In genomic region chr2:9467687-9468086, GRCh38 we compare ENCODE assay signal across 18 cellular contexts. TPM values are rescaled to one million over a fixed set of nuclear protein-coding genes. Genes with fewer than 3 reads are reported as not detected.
DNase-seq lines count a peak whose midpoint lies in the region; ATAC-seq and TF ChIP-seq lines count a peak whose summit lies in the region.
"Had no signal": no experiment of that assay in that cellular context is flagged by ENCODE, and none has a peak within 500 bp of the region (broad histone marks: within the 10 kb centered on the region; RNA-seq: fewer than 3 reads in every experiment).

No MANE protein-coding gene starts in this region.

- H3K9me3 ChIP-seq in upper lobe of right lung = no peaks in the 10 kb centered on the region
- no peaks in the 10 kb centered on the region for H3K9me3 ChIP-seq in esophagus squamous epithelium
- H3K9me3 ChIP-seq: BE2C had no signal

- intact Hi-C loops in upper lobe of right lung (cut with DNase I) (no loop called here), esophagus squamous epithelium (cut with DNase I) (no loop called here)

- no peaks in the 10 kb centered on the region for H3K4me1 ChIP-seq in upper lobe of right lung
- H3K4me1 ChIP-seq in esophagus squamous epithelium = peaks cover 0 to 8% (median 0%) of the 10 kb centered on the region in 3 donors
- H3K4me1 ChIP-seq: BE2C had no signal

- no peaks in the 10 kb centered on the region for H3K9me3 Mint-ChIP-seq in activated CD8-positive, alpha-beta memory T cell treated with anti-CD3 and anti-CD28 coated beads, Interleukin-2, amount 10 ng/mL, durations not matched to agents 7 days and 5 days (ENCODE audit: low read depth)
- H3K9me3 Mint-ChIP-seq in stimulated activated effector memory CD8-positive, alpha-beta T cell treated with anti-CD3 and anti-CD28 coated beads, Interleukin-12 subunit alpha, Interleukin-12 subunit beta, amount 100 ng/mL, for 72 hours = no peaks in the 10 kb centered on the region
- H3K9me3 Mint-ChIP-seq: CD4-positive, alpha-beta memory T cell had no signal

- CTCF ChIA-PET in activated CD8-positive, alpha-beta memory T cell treated with anti-CD3 and anti-CD28 coated beads, Interleukin-2, amount 10 ng/mL, durations not matched to agents 7 days and 5 days (lab: Charles Lee) = no interaction called here

- H3K27ac ChIP-seq in upper lobe of right lung (no peak overlapping the region), esophagus squamous epithelium (no peak overlapping the region)

- H3K4me3 Mint-ChIP-seq in activated CD8-positive, alpha-beta memory T cell treated with anti-CD3 and anti-CD28 coated beads, Interleukin-2, amount 10 ng/mL, durations not matched to agents 7 days and 5 days = no peak overlapping the region
- no peak overlapping the region for H3K4me3 Mint-ChIP-seq in stimulated activated effector memory CD8-positive, alpha-beta T cell treated with anti-CD3 and anti-CD28 coated beads, Interleukin-12 subunit alpha, Interleukin-12 subunit beta, amount 100 ng/mL, for 72 hours
- H3K4me3 Mint-ChIP-seq: CD4-positive, alpha-beta memory T cell had no signal

- H3K36me3 ChIP-seq in upper lobe of right lung = peaks cover 20% of the 10 kb centered on the region
- H3K36me3 ChIP-seq in esophagus squamous epithelium = peaks cover 0 to 84% (median 0%) of the 10 kb centered on the region in 3 donors

- no peaks in the 10 kb centered on the region for H3K27me3 Mint-ChIP-seq in activated CD8-positive, alpha-beta memory T cell treated with anti-CD3 and anti-CD28 coated beads, Interleukin-2, amount 10 ng/mL, durations not matched to agents 7 days and 5 days
- H3K27me3 Mint-ChIP-seq: CD4-positive, alpha-beta memory T cell had no signal

- H3K4me3 ChIP-seq in upper lobe of right lung (no peak overlapping the region), esophagus squamous epithelium (no peak overlapping the region)

- no peak overlapping the region for H3K27ac Mint-ChIP-seq in activated CD8-positive, alpha-beta memory T cell treated with anti-CD3 and anti-CD28 coated beads, Interleukin-2, amount 10 ng/mL, durations not matched to agents 7 days and 5 days
- no peak overlapping the region for H3K27ac Mint-ChIP-seq in stimulated activated effector memory CD8-positive, alpha-beta T cell treated with anti-CD3 and anti-CD28 coated beads, Interleukin-12 subunit alpha, Interleukin-12 subunit beta, amount 100 ng/mL, for 72 hours
- H3K27ac Mint-ChIP-seq: CD4-positive, alpha-beta memory T cell had no signal

- WGBS in esophagus squamous epithelium, 2 donors = 67 to 70% methylated on average over 8 to 10 of the region's 10 CpGs

- H3K36me3 Mint-ChIP-seq in activated CD8-positive, alpha-beta memory T cell treated with anti-CD3 and anti-CD28 coated beads, Interleukin-2, amount 10 ng/mL, durations not matched to agents 7 days and 5 days = peaks cover 29% of the 10 kb centered on the region
- H3K36me3 Mint-ChIP-seq in stimulated activated effector memory CD8-positive, alpha-beta T cell treated with anti-CD3 and anti-CD28 coated beads, Interleukin-12 subunit alpha, Interleukin-12 subunit beta, amount 100 ng/mL, for 72 hours = peaks cover 53% of the 10 kb centered on the region

- DNase-seq in activated CD8-positive, alpha-beta memory T cell treated with anti-CD3 and anti-CD28 coated beads, Interleukin-2, amount 10 ng/mL, durations not matched to agents 7 days and 5 days = peak; percentile 21
- no peak for DNase-seq in activated CD8-positive, alpha-beta memory T cell treated with anti-CD3 and anti-CD28 coated beads, Interleukin-2, amount 50 U/mL, for 48 hours
- DNase-seq in iPS-NIHi11 (ENCODE audit: low spot score) (peak; percentile 65), mucosa of gallbladder (ENCODE audit: low spot score) (peak; percentile 35), upper lobe of right lung (peak; percentile 84), esophagus squamous epithelium (lab: John Stamatoyannopoulos, UW) (no peak)
- no peak for DNase-seq in stimulated activated effector memory CD8-positive, alpha-beta T cell treated with anti-CD3 and anti-CD28 coated beads, Interleukin-12 subunit alpha, Interleukin-12 subunit beta, amount 100 ng/mL, for 72 hours (ENCODE audit: low spot score in 2 of 2)
- DNase-seq: BE2C; CD4-positive, alpha-beta memory T cell; DMS53; KG1; NCI-H1417 treated with DMSO at 0.1 percent for 48 hours; NCI-H187 treated with DMSO at 0.1 percent for 48 hours; NCI-H345; NCI-H526; NK-92 treated with Interleukin-12 subunit alpha and Interleukin-12 subunit beta, amount 100 ng/mL, for 24 hours had no signal

- H3K27me3 ChIP-seq in upper lobe of right lung (no peaks in the 10 kb centered on the region), esophagus squamous epithelium (no peaks in the 10 kb centered on the region)
- H3K27me3 ChIP-seq: BE2C had no signal

- TF ChIP-seq POLR2A in esophagus squamous epithelium (IDR thresholded peaks at IDR 0.05) = no peak

- ATAC-seq in activated CD8-positive, alpha-beta memory T cell treated with anti-CD3 and anti-CD28 coated beads, Interleukin-2, amount 10 ng/mL, durations not matched to agents 7 days and 5 days = no peak
- ATAC-seq in upper lobe of right lung (peak; percentile 95), GM19035 (IDR thresholded peaks at IDR 0.05; ENCODE audit: unreplicated experiment) (no peak)
- no peak for ATAC-seq in stimulated activated effector memory CD8-positive, alpha-beta T cell treated with anti-CD3 and anti-CD28 coated beads, Interleukin-12 subunit alpha, Interleukin-12 subunit beta, amount 100 ng/mL, for 72 hours
- ATAC-seq: Right ventricle myocardium inferior had no signal

- TF ChIP-seq CTCF in upper lobe of right lung (IDR thresholded peaks at IDR 0.05) (no peak), esophagus squamous epithelium (IDR thresholded peaks at IDR 0.05) (no peak)

- peaks cover 13% of the 10 kb centered on the region for H3K4me1 Mint-ChIP-seq in activated CD8-positive, alpha-beta memory T cell treated with anti-CD3 and anti-CD28 coated beads, Interleukin-2, amount 10 ng/mL, durations not matched to agents 7 days and 5 days
- peaks cover 12% of the 10 kb centered on the region for H3K4me1 Mint-ChIP-seq in stimulated activated effector memory CD8-positive, alpha-beta T cell treated with anti-CD3 and anti-CD28 coated beads, Interleukin-12 subunit alpha, Interleukin-12 subunit beta, amount 100 ng/mL, for 72 hours

RNA-seq across cellular contexts. Expression of gene IAH1, which starts 6.7 kb away (rescaled TPM):
- total RNA-seq in activated CD8-positive, alpha-beta memory T cell treated with anti-CD3 and anti-CD28 coated beads, Interleukin-2, amount 10 ng/mL, durations not matched to agents 7 days and 5 days = 10 to 100 TPM; 71.3 to 72.1 TPM
- total RNA-seq in mucosa of gallbladder = 50.2 TPM
- total RNA-seq in upper lobe of right lung = 39.0 TPM
- 10 to 100 TPM in 3 of 4 donors, 1 to 10 TPM in 1; 6.0 to 47.9 (median 25.2) TPM for total RNA-seq in esophagus squamous epithelium

RNA-seq across cellular contexts. Expression of gene CPSF3, which starts 44.2 kb away (rescaled TPM):
- 10 to 100 TPM; 57.9 to 64.6 TPM for total RNA-seq in activated CD8-positive, alpha-beta memory T cell treated with anti-CD3 and anti-CD28 coated beads, Interleukin-2, amount 10 ng/mL, durations not matched to agents 7 days and 5 days
- 24.3 TPM for total RNA-seq in mucosa of gallbladder
- 23.2 TPM for total RNA-seq in upper lobe of right lung
- 10 to 100 TPM; 20.4 to 27.9 (median 24.0) TPM for total RNA-seq in esophagus squamous epithelium

RNA-seq across cellular contexts. Expression of gene ITGB1BP1, which starts 44.4 kb away (rescaled TPM):
- total RNA-seq in activated CD8-positive, alpha-beta memory T cell treated with anti-CD3 and anti-CD28 coated beads, Interleukin-2, amount 10 ng/mL, durations not matched to agents 7 days and 5 days = 100 to 1,000 TPM; 137 to 164 TPM
- 75.2 TPM for total RNA-seq in mucosa of gallbladder
- total RNA-seq in upper lobe of right lung = 78.2 TPM
- 10 to 100 TPM; 14.3 to 39.1 (median 32.6) TPM for total RNA-seq in esophagus squamous epithelium

Comparison
In these comparisons a context has a peak if more than half of its experiments do, and no peak if none do; other contexts are left out.
1. DNase-seq: peak in activated CD8-positive, alpha-beta memory T cell treated with anti-CD3 and anti-CD28 coated beads, Interleukin-2, amount 10 ng/mL, durations not matched to agents 7 days and 5 days (single experiment), iPS-NIHi11 (single experiment), mucosa of gallbladder (single experiment) and upper lobe of right lung (single experiment); none in activated CD8-positive, alpha-beta memory T cell treated with anti-CD3 and anti-CD28 coated beads, Interleukin-2, amount 50 U/mL, for 48 hours (single experiment), esophagus squamous epithelium (single experiment) and stimulated activated effector memory CD8-positive, alpha-beta T cell treated with anti-CD3 and anti-CD28 coated beads, Interleukin-12 subunit alpha, Interleukin-12 subunit beta, amount 100 ng/mL, for 72 hours (0 of 2).